Comparison of ENCODE assay signal across 1 cellular context in genomic region chr2:128444044-128444771, GRCh38.
TF ChIP-seq lines count a peak whose summit lies in the region.

No MANE protein-coding gene starts in this region.

TF ChIP-seq in WTC11, 78 proteins besides CTCF, POLR2A, EP300 and RAD21 (continued from another document):
- TF ChIP-seq ZNF281 (CRISPR knock-in tag; IDR thresholded peaks at IDR 0.05) (no peak), FOXP1 (CRISPR knock-in tag; IDR thresholded peaks at IDR 0.05; ENCODE audit: borderline replicate concordance) (no peak), GTF2I (CRISPR knock-in tag; conservative IDR thresholded peaks at IDR 0.05) (no peak)
- TF ChIP-seq, protein P1, sequence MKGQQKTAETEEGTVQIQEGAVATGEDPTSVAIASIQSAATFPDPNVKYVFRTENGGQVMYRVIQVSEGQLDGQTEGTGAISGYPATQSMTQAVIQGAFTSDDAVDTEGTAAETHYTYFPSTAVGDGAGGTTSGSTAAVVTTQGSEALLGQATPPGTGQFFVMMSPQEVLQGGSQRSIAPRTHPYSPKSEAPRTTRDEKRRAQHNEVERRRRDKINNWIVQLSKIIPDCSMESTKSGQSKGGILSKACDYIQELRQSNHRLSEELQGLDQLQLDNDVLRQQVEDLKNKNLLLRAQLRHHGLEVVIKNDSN (CRISPR knock-in tag; IDR thresholded peaks at IDR 0.05) = no peak
